In the genomic region with DNA sequence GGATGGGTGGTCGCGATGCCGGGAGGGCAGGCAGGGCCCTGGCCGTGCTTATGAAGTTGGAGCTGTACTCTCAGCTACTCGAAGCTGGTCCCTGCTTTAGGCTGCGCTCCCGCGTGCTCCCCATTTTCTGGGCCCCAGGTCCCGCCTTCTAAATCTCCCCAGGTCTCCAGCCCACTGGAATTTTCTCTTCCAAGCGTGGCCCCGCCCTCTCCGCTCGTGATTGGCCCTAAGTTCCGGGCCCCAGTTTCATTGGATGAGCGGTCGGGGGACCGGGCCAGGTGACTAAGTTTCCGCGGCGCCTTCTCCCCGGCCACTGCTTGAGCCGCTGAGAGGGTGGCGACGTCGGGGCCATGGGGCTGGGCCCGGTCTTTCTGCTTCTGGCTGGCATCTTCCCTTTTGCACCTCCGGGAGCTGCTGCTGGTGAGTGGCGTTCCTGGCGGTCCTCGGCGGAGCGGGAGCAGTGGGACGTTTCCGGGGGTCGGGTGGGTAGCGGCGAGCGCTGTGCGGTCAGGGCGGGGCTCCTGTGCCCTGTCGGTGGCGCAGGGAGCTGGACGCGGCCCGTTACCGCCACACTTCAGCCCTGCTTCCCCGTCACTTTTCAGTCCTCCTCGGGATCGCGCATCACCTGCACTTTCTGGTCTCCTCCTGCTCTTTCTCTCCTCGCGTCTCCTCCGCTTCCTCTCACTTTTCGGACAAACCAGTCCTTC, we compare ENCODE assay signal across 1 cellular context.
TF ChIP-seq lines count a peak whose summit lies in the region.

A gene (plus strand): TSS at position 313 of the 707 bp plus-strand sequence. CDS start 38 bp downstream, at position 351.

TF ChIP-seq in K562, 482 proteins besides CTCF, POLR2A, EP300 and RAD21 (continued from another document and continues in another):
- TF ChIP-seq, protein P1, sequence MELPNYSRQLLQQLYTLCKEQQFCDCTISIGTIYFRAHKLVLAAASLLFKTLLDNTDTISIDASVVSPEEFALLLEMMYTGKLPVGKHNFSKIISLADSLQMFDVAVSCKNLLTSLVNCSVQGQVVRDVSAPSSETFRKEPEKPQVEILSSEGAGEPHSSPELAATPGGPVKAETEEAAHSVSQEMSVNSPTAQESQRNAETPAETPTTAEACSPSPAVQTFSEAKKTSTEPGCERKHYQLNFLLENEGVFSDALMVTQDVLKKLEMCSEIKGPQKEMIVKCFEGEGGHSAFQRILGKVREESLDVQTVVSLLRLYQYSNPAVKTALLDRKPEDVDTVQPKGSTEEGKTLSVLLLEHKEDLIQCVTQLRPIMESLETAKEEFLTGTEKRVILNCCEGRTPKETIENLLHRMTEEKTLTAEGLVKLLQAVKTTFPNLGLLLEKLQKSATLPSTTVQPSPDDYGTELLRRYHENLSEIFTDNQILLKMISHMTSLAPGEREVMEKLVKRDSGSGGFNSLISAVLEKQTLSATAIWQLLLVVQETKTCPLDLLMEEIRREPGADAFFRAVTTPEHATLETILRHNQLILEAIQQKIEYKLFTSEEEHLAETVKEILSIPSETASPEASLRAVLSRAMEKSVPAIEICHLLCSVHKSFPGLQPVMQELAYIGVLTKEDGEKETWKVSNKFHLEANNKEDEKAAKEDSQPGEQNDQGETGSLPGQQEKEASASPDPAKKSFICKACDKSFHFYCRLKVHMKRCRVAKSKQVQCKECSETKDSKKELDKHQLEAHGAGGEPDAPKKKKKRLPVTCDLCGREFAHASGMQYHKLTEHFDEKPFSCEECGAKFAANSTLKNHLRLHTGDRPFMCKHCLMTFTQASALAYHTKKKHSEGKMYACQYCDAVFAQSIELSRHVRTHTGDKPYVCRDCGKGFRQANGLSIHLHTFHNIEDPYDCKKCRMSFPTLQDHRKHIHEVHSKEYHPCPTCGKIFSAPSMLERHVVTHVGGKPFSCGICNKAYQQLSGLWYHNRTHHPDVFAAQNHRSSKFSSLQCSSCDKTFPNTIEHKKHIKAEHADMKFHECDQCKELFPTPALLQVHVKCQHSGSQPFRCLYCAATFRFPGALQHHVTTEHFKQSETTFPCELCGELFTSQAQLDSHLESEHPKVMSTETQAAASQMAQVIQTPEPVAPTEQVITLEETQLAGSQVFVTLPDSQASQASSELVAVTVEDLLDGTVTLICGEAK (IDR thresholded peaks at IDR 0.05), result peak; percentile 68; the same call in 1 of the 2 replicates
- TF ChIP-seq, protein P1 (CRISPR knock-in tag; IDR thresholded peaks at IDR 0.05), result no peak
- TF ChIP-seq, protein P2, sequence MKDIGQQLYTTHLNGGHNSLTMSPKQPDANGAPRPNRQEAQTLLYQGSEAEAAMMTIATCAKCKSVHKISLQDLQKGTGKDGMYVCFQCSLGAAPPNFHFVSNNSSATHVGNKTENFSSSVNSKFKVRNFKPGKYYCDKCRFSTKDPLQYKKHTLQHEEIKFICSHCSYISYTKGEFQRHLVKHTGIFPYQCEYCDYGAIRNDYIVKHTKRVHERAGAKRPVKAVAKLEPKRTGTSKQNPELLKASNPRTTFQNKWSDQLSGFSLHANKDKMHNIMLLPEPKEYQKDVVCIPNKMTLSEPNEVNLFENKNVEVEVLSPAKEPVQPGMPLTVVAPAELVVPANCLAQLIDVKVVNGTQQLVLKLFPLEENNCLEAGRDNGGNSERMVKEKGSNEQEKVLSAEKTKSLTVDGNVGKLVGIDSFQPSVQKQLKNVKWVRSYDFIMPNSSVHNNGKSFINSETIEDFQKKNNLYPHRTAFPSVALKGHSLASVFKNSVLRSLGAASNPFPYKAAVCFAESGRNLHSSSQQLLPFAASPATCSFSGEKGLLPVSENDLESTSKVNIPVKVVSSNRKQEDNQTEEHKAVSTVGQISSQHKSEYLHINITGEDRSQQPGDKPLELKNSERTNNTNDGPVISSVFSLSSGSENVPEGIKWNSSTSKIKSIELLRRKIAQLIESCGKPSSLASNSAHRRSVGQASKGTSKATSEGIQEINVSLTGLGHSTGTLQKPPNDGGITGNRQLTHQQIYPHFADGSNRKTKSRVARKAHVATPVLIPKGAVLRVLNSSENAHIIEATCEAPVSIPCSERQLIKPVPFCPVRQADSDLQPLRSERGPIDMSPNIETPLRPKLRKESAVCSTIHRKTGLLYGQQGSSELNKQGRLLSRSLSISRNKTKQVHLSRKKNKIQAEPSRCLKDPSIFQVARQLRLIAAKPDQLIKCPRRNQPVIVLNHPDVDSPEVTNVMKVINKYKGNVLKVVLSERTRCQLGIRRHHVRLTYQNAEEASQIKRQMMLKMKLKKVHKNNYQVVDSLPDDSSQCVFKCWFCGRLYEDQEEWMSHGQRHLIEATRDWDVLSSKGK (CRISPR knock-in tag; IDR thresholded peaks at IDR 0.05), result no peak
- TF ChIP-seq FOXM1 (IDR thresholded peaks at IDR 0.05; ENCODE audit: low read depth) (no peak), FOXM1 (CRISPR knock-in tag; IDR thresholded peaks at IDR 0.05; ENCODE audit: low read depth) (peak; percentile 78; the same call in 1 of the 2 replicates), TAF1 (IDR thresholded peaks at IDR 0.05; ENCODE audit: control insufficient read depth, extremely low read depth, insufficient read depth, low read length, severe bottlenecking) (peak; percentile 65), MTA1 (IDR thresholded peaks at IDR 0.05; ENCODE audit: borderline replicate concordance) (peak; percentile 75), CBX1 (IDR thresholded peaks at IDR 0.05; ENCODE audit: low read depth) (no peak)
- TF ChIP-seq, protein P3, sequence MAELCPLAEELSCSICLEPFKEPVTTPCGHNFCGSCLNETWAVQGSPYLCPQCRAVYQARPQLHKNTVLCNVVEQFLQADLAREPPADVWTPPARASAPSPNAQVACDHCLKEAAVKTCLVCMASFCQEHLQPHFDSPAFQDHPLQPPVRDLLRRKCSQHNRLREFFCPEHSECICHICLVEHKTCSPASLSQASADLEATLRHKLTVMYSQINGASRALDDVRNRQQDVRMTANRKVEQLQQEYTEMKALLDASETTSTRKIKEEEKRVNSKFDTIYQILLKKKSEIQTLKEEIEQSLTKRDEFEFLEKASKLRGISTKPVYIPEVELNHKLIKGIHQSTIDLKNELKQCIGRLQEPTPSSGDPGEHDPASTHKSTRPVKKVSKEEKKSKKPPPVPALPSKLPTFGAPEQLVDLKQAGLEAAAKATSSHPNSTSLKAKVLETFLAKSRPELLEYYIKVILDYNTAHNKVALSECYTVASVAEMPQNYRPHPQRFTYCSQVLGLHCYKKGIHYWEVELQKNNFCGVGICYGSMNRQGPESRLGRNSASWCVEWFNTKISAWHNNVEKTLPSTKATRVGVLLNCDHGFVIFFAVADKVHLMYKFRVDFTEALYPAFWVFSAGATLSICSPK (IDR thresholded peaks at IDR 0.05; ENCODE audit: borderline replicate concordance), result no peak
- TF ChIP-seq, protein P4, sequence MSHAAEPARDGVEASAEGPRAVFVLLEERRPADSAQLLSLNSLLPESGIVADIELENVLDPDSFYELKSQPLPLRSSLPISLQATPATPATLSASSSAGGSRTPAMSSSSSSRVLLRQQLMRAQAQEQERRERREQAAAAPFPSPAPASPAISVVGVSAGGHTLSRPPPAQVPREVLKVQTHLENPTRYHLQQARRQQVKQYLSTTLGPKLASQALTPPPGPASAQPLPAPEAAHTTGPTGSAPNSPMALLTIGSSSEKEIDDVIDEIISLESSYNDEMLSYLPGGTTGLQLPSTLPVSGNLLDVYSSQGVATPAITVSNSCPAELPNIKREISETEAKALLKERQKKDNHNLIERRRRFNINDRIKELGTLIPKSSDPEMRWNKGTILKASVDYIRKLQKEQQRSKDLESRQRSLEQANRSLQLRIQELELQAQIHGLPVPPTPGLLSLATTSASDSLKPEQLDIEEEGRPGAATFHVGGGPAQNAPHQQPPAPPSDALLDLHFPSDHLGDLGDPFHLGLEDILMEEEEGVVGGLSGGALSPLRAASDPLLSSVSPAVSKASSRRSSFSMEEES (CRISPR knock-in tag; IDR thresholded peaks at IDR 0.05), result no peak
- TF ChIP-seq, protein P5, sequence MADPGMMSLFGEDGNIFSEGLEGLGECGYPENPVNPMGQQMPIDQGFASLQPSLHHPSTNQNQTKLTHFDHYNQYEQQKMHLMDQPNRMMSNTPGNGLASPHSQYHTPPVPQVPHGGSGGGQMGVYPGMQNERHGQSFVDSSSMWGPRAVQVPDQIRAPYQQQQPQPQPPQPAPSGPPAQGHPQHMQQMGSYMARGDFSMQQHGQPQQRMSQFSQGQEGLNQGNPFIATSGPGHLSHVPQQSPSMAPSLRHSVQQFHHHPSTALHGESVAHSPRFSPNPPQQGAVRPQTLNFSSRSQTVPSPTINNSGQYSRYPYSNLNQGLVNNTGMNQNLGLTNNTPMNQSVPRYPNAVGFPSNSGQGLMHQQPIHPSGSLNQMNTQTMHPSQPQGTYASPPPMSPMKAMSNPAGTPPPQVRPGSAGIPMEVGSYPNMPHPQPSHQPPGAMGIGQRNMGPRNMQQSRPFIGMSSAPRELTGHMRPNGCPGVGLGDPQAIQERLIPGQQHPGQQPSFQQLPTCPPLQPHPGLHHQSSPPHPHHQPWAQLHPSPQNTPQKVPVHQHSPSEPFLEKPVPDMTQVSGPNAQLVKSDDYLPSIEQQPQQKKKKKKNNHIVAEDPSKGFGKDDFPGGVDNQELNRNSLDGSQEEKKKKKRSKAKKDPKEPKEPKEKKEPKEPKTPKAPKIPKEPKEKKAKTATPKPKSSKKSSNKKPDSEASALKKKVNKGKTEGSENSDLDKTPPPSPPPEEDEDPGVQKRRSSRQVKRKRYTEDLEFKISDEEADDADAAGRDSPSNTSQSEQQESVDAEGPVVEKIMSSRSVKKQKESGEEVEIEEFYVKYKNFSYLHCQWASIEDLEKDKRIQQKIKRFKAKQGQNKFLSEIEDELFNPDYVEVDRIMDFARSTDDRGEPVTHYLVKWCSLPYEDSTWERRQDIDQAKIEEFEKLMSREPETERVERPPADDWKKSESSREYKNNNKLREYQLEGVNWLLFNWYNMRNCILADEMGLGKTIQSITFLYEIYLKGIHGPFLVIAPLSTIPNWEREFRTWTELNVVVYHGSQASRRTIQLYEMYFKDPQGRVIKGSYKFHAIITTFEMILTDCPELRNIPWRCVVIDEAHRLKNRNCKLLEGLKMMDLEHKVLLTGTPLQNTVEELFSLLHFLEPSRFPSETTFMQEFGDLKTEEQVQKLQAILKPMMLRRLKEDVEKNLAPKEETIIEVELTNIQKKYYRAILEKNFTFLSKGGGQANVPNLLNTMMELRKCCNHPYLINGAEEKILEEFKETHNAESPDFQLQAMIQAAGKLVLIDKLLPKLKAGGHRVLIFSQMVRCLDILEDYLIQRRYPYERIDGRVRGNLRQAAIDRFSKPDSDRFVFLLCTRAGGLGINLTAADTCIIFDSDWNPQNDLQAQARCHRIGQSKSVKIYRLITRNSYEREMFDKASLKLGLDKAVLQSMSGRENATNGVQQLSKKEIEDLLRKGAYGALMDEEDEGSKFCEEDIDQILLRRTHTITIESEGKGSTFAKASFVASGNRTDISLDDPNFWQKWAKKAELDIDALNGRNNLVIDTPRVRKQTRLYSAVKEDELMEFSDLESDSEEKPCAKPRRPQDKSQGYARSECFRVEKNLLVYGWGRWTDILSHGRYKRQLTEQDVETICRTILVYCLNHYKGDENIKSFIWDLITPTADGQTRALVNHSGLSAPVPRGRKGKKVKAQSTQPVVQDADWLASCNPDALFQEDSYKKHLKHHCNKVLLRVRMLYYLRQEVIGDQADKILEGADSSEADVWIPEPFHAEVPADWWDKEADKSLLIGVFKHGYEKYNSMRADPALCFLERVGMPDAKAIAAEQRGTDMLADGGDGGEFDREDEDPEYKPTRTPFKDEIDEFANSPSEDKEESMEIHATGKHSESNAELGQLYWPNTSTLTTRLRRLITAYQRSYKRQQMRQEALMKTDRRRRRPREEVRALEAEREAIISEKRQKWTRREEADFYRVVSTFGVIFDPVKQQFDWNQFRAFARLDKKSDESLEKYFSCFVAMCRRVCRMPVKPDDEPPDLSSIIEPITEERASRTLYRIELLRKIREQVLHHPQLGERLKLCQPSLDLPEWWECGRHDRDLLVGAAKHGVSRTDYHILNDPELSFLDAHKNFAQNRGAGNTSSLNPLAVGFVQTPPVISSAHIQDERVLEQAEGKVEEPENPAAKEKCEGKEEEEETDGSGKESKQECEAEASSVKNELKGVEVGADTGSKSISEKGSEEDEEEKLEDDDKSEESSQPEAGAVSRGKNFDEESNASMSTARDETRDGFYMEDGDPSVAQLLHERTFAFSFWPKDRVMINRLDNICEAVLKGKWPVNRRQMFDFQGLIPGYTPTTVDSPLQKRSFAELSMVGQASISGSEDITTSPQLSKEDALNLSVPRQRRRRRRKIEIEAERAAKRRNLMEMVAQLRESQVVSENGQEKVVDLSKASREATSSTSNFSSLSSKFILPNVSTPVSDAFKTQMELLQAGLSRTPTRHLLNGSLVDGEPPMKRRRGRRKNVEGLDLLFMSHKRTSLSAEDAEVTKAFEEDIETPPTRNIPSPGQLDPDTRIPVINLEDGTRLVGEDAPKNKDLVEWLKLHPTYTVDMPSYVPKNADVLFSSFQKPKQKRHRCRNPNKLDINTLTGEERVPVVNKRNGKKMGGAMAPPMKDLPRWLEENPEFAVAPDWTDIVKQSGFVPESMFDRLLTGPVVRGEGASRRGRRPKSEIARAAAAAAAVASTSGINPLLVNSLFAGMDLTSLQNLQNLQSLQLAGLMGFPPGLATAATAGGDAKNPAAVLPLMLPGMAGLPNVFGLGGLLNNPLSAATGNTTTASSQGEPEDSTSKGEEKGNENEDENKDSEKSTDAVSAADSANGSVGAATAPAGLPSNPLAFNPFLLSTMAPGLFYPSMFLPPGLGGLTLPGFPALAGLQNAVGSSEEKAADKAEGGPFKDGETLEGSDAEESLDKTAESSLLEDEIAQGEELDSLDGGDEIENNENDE (IDR thresholded peaks at IDR 0.05; ENCODE audit: low read depth, low read length), result no peak
